ENCODE assay signal across 8 cellular contexts in genomic region chr21:45974073-45975016, GRCh38. TPM values are rescaled to one million over a fixed set of nuclear protein-coding genes. Genes with fewer than 3 reads are reported as not detected.
A peak's percentile ranks its signal among the peaks of the same experiment; 100 is the strongest.
DNase-seq lines count a peak whose midpoint lies in the region; ATAC-seq and TF ChIP-seq lines count a peak whose summit lies in the region.

No MANE protein-coding gene starts in this region.

- H3K27ac ChIP-seq in neuronal stem cell (replicated peaks; ENCODE audit: low read length), result no peak overlapping the region

- ATAC-seq in HG03095 (IDR thresholded peaks at IDR 0.05; ENCODE audit: unreplicated experiment), result peak; percentile 7
- ATAC-seq in GM21360 (IDR thresholded peaks at IDR 0.05; ENCODE audit: unreplicated experiment), result no peak

- peak overlapping the region; percentile 77 for H3K4me3 Mint-ChIP-seq in activated naive CD4-positive, alpha-beta T cell treated with anti-CD3 and anti-CD28 coated beads, Interleukin-2, amount 10 ng/mL, durations not matched to agents 7 days and 5 days
- H3K4me3 Mint-ChIP-seq in glutamatergic neuron (ENCODE audit: unreplicated experiment), result peak overlapping the region; percentile 79

- peak overlapping the region; percentile 70 for H2BK5ac ChIP-seq in neuronal stem cell (ENCODE audit: low read length)

- CTCF ChIA-PET in activated naive CD4-positive, alpha-beta T cell treated with anti-CD3 and anti-CD28 coated beads, Interleukin-2, amount 10 ng/mL, durations not matched to agents 7 days and 5 days (lab: Charles Lee), result interaction anchor here (0.6 to 2.5 kb wide), 6 partner anchors 8 to 531 kb away, joined by 3 to 9 read pairs (median 4); no protein-coding TSS in a partner anchor

- H3K4me2 ChIP-seq in neuronal stem cell (ENCODE audit: insufficient read depth, low read length, poor library complexity, severe bottlenecking), result peak overlapping the region; percentile 91

- H3K36me3 ChIP-seq in neuronal stem cell (replicated peaks in 1 of 2; ENCODE audit: control insufficient read depth in 2 of 2, insufficient read depth in 2 of 2, low read length in 2 of 2), result no peaks in the 10 kb centered on the region

- H2AFZ ChIP-seq in neuronal stem cell (ENCODE audit: low read length), result peak overlapping the region; percentile 84

- H3K79me1 ChIP-seq in neuronal stem cell (ENCODE audit: low read depth, low read length), result no peaks in the 10 kb centered on the region

- H3K27me3 Mint-ChIP-seq in activated naive CD4-positive, alpha-beta T cell treated with anti-CD3 and anti-CD28 coated beads, Interleukin-2, amount 10 ng/mL, durations not matched to agents 7 days and 5 days, result peaks cover 84% of the 10 kb centered on the region
- no peaks in the 10 kb centered on the region for H3K27me3 Mint-ChIP-seq in glutamatergic neuron (ENCODE audit: unreplicated experiment)

- no peak for TF ChIP-seq CTCF in glutamatergic neuron (IDR thresholded peaks at IDR 0.05; ENCODE audit: partially characterized antibody, unreplicated experiment)

- peak overlapping the region; percentile 58 for H2BK12ac ChIP-seq in neuronal stem cell (ENCODE audit: low read length)

- peak overlapping the region; percentile 92 for H3K18ac ChIP-seq in neuronal stem cell (ENCODE audit: low read length)

- peak overlapping the region; percentile 56 for H3K14ac ChIP-seq in neuronal stem cell (ENCODE audit: low read length)

- H3K4ac ChIP-seq in neuronal stem cell (ENCODE audit: low read length), result peak overlapping the region; percentile 95

- peak overlapping the region; percentile 23 to 72 for H3K4me3 ChIP-seq in neuronal stem cell (ENCODE audit: low read length in 2 of 2)

- peak overlapping the region; percentile 82 for H4K8ac ChIP-seq in neuronal stem cell (ENCODE audit: low read depth, low read length)

- H2BK120ac ChIP-seq in neuronal stem cell (ENCODE audit: low read depth, low read length), result peak overlapping the region; percentile 81

- H3K9ac ChIP-seq in neuronal stem cell (ENCODE audit: low read depth, low read length, poor library complexity), result peak overlapping the region; percentile 85

- H3K36me3 Mint-ChIP-seq in activated naive CD4-positive, alpha-beta T cell treated with anti-CD3 and anti-CD28 coated beads, Interleukin-2, amount 10 ng/mL, durations not matched to agents 7 days and 5 days, result no peaks in the 10 kb centered on the region
- no peaks in the 10 kb centered on the region for H3K36me3 Mint-ChIP-seq in glutamatergic neuron (ENCODE audit: unreplicated experiment)

- peak overlapping the region; percentile 92 for H4K91ac ChIP-seq in neuronal stem cell (ENCODE audit: low read depth, low read length, poor library complexity)

- H3K9me3 Mint-ChIP-seq in activated naive CD4-positive, alpha-beta T cell treated with anti-CD3 and anti-CD28 coated beads, Interleukin-2, amount 10 ng/mL, durations not matched to agents 7 days and 5 days, result no peaks in the 10 kb centered on the region
- peaks cover 2% of the 10 kb centered on the region for H3K9me3 Mint-ChIP-seq in glutamatergic neuron (ENCODE audit: unreplicated experiment)

- H3K27ac Mint-ChIP-seq in activated naive CD4-positive, alpha-beta T cell treated with anti-CD3 and anti-CD28 coated beads, Interleukin-2, amount 10 ng/mL, durations not matched to agents 7 days and 5 days, result no peak overlapping the region
- peak overlapping the region; percentile 82 for H3K27ac Mint-ChIP-seq in glutamatergic neuron (ENCODE audit: unreplicated experiment)

- no peaks in the 10 kb centered on the region for H3K9me3 ChIP-seq in neuronal stem cell (replicated peaks in 1 of 2; ENCODE audit: control insufficient read depth in 2 of 2, insufficient read depth in 1 of 2, low read depth in 1 of 2, low read length in 2 of 2)

- H3K4me1 ChIP-seq in neuronal stem cell (ENCODE audit: control insufficient read depth in 2 of 2, insufficient read depth in 1 of 2, low read depth in 1 of 2, low read length in 2 of 2), result peaks cover 21 to 27% of the 10 kb centered on the region in 2 donors

- peaks cover 12% of the 10 kb centered on the region for H3K4me1 Mint-ChIP-seq in activated naive CD4-positive, alpha-beta T cell treated with anti-CD3 and anti-CD28 coated beads, Interleukin-2, amount 10 ng/mL, durations not matched to agents 7 days and 5 days
- H3K4me1 Mint-ChIP-seq in glutamatergic neuron (ENCODE audit: low read depth, unreplicated experiment), result peaks cover 15% of the 10 kb centered on the region

- peak overlapping the region; percentile 99 for H2BK15ac ChIP-seq in neuronal stem cell (ENCODE audit: low read length)

- DNase-seq in DMS53 (lab: John Stamatoyannopoulos, UW) (peak; percentile 70), glutamatergic neuron (peak; percentile 50), neuronal stem cell (ENCODE audit: low spot score) (no peak), D341Med (ENCODE audit: low spot score) (no peak), SKM-1 treated with dmso at 0.1 percent for 144 hours (lab: John Stamatoyannopoulos, UW; ENCODE audit: unreplicated experiment) (no peak)
- no peak for DNase-seq in activated naive CD4-positive, alpha-beta T cell treated with anti-CD3 and anti-CD28 coated beads, Interleukin-2, amount 10 ng/mL, durations not matched to agents 7 days and 5 days

- WGBS in neuronal stem cell (ENCODE audit: extremely low coverage in 2 of 2, insufficient read length in 2 of 2, insufficient replicate concordance in 1 of 2), 2 donors, result no CpG with 5 or more reads among the region's 59 CpGs

- peaks cover 0 to 45% (median 14%) of the 10 kb centered on the region in 3 experiments for H3K27me3 ChIP-seq in neuronal stem cell (ENCODE audit: control insufficient read depth in 3 of 3, insufficient read depth in 3 of 3, low read depth in 1 of 3, low read length in 3 of 3)

- peak overlapping the region; percentile 99 for H3K23ac ChIP-seq in neuronal stem cell (ENCODE audit: low read depth, low read length, poor library complexity)

- peak overlapping the region; percentile 96 for H2AK5ac ChIP-seq in neuronal stem cell (ENCODE audit: low read depth, low read length)

RNA-seq across cellular contexts. Expression of gene COL6A1, which starts 7.2 kb away (rescaled TPM):
- total RNA-seq in glutamatergic neuron (ENCODE audit: unreplicated experiment), result 407 TPM
- 54.3 TPM for polyA plus RNA-seq in neuronal stem cell (2013, experiment 1 of 2)
- polyA plus RNA-seq in neuronal stem cell (2013, experiment 2 of 2), result 53.4 TPM

Comparison
In these comparisons a context has a peak if more than half of its experiments do, and no peak if none do; other contexts are left out.
1. DNase-seq: peak in DMS53 (single experiment) and glutamatergic neuron (single experiment); none in activated naive CD4-positive, alpha-beta T cell treated with anti-CD3 and anti-CD28 coated beads, Interleukin-2, amount 10 ng/mL, durations not matched to agents 7 days and 5 days (single experiment), neuronal stem cell (single experiment), D341Med (single experiment) and SKM-1 treated with dmso at 0.1 percent for 144 hours (single experiment).